31 cellular contexts compared by ENCODE assay signal in the genomic region with DNA sequence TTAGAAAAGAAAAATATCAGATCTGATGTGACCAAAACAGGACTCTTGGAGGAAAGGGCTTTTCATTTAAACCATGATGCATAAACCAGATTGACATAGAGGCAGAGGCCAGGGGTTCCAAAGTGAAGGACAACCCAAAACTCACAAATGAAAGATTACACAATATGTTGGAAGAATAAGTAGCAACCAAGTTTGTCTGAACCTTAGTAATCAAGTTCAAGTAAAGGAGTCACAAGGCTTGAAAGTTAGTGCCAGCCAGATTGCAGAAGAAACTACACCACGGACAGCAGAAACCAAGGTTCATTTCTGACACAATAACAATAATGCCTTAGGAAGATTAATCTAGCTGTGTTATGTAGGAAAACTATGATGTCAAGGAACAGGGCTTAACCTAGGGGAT.
"Had no signal": no experiment of that assay in that cellular context is flagged by ENCODE, and none has a peak within 500 bp of the region (broad histone marks: within the 10 kb centered on the region; RNA-seq: fewer than 3 reads in every experiment).

No MANE protein-coding gene starts in this region.

- H3K9me3 Mint-ChIP-seq: naive thymus-derived CD8-positive, alpha-beta T cell; nephron; neural progenitor cell; stimulated activated effector memory CD8-positive, alpha-beta T cell treated with anti-CD3 and anti-CD28 coated beads, Interleukin-12 subunit alpha, Interleukin-12 subunit beta, amount 100 ng/mL, for 72 hours; stimulated activated naive B cell treated with anti-CD40 and anti-IgM and Interleukin-4, amounts not matched to agents 10 μg/mL and 1 μg/mL and 100 μg/mL, for 72 hours; stimulated activated naive CD8-positive, alpha-beta T cell treated with anti-CD3 and anti-CD28 coated beads, Interleukin-15, Interleukin-2, amounts not matched to agents 100 ng/mL and 50 ng/mL, for 24 hours had no signal

- H3K9me3 ChIP-seq: ovary, right atrium auricular region, right lobe of liver, spleen, stomach, thoracic aorta, thyroid gland, tibial nerve, upper lobe of left lung, vagina had no signal

- H3K79me2 ChIP-seq: parathyroid adenoma had no signal

- H3K27ac ChIP-seq: neural progenitor cell, ovary, parathyroid adenoma, right atrium auricular region, right lobe of liver, skin epidermis, spleen, stomach, thoracic aorta, thyroid gland, tibial nerve, upper lobe of left lung, vagina had no signal

- H3K4me1 Mint-ChIP-seq: naive B cell; naive thymus-derived CD8-positive, alpha-beta T cell; nephron; stimulated activated effector memory CD8-positive, alpha-beta T cell treated with anti-CD3 and anti-CD28 coated beads, Interleukin-12 subunit alpha, Interleukin-12 subunit beta, amount 100 ng/mL, for 72 hours; stimulated activated naive B cell treated with anti-CD40 and anti-IgM and Interleukin-4, amounts not matched to agents 10 μg/mL and 1 μg/mL and 100 μg/mL, for 72 hours had no signal

- H3K4me3 ChIP-seq: neural progenitor cell, ovary, right atrium auricular region, right lobe of liver, skin epidermis, smooth muscle cell, spleen, stomach, thoracic aorta, thyroid gland, tibial nerve, upper lobe of left lung, vagina had no signal

- H3K9ac ChIP-seq: neural progenitor cell, parathyroid adenoma had no signal

- DNase-seq: naive B cell; naive thymus-derived CD8-positive, alpha-beta T cell; occipital lobe; ovary; posterior cingulate gyrus; retina; right lobe of liver; spleen; stimulated activated CD4-positive, alpha-beta T cell treated with anti-CD3 and anti-CD28 coated beads, Interleukin-12 subunit alpha, Interleukin-12 subunit beta, amount 100 ng/mL, for 4 hours; stimulated activated CD4-positive, alpha-beta T cell treated with anti-CD3 and anti-CD28 coated beads, Interleukin-1b, Interleukin-23, amount 100 ng/mL, for 48 hours; stimulated activated CD4-positive, alpha-beta T cell treated with anti-CD3 and anti-CD28 coated beads, Interleukin-2, amount 100 ng/mL, for 48 hours; stimulated activated CD4-positive, alpha-beta T cell treated with anti-CD3 and anti-CD28 coated beads, Interleukin-4, amount 100 ng/mL, for 24 hours; stimulated activated naive B cell treated with anti-CD40 and anti-IgM and Interleukin-4, amounts not matched to agents 10 μg/mL and 1 μg/mL and 100 μg/mL, for 72 hours; stimulated activated naive CD4-positive, alpha-beta T cell treated with Interleukin-2 at 50 U/mL for 16 hours; stomach; thyroid gland; trophoblast cell; upper lobe of left lung had no signal

- H3K27me3 ChIP-seq: neural progenitor cell, ovary, right atrium auricular region, right lobe of liver, spleen, stomach, thyroid gland, tibial nerve, upper lobe of left lung, vagina had no signal

- H3K4me3 Mint-ChIP-seq: naive B cell; naive thymus-derived CD8-positive, alpha-beta T cell; nephron; neural progenitor cell; stimulated activated effector memory CD8-positive, alpha-beta T cell treated with anti-CD3 and anti-CD28 coated beads, Interleukin-12 subunit alpha, Interleukin-12 subunit beta, amount 100 ng/mL, for 72 hours; stimulated activated naive B cell treated with anti-CD40 and anti-IgM and Interleukin-4, amounts not matched to agents 10 μg/mL and 1 μg/mL and 100 μg/mL, for 72 hours; stimulated activated naive CD8-positive, alpha-beta T cell treated with anti-CD3 and anti-CD28 coated beads, Interleukin-15, Interleukin-2, amounts not matched to agents 100 ng/mL and 50 ng/mL, for 24 hours had no signal

- FAIRE-seq: urothelium cell line had no signal

- H3K27ac Mint-ChIP-seq: naive B cell; naive thymus-derived CD8-positive, alpha-beta T cell; nephron; neural progenitor cell; progenitor cell of endocrine pancreas; stimulated activated effector memory CD8-positive, alpha-beta T cell treated with anti-CD3 and anti-CD28 coated beads, Interleukin-12 subunit alpha, Interleukin-12 subunit beta, amount 100 ng/mL, for 72 hours; stimulated activated naive B cell treated with anti-CD40 and anti-IgM and Interleukin-4, amounts not matched to agents 10 μg/mL and 1 μg/mL and 100 μg/mL, for 72 hours; stimulated activated naive CD8-positive, alpha-beta T cell treated with anti-CD3 and anti-CD28 coated beads, Interleukin-15, Interleukin-2, amounts not matched to agents 100 ng/mL and 50 ng/mL, for 24 hours had no signal

- H3K27me3 Mint-ChIP-seq: naive B cell; progenitor cell of endocrine pancreas; stimulated activated naive B cell treated with anti-CD40 and anti-IgM and Interleukin-4, amounts not matched to agents 10 μg/mL and 1 μg/mL and 100 μg/mL, for 72 hours had no signal

- H3K36me3 Mint-ChIP-seq: naive B cell; naive thymus-derived CD8-positive, alpha-beta T cell; neural progenitor cell; stimulated activated effector memory CD8-positive, alpha-beta T cell treated with anti-CD3 and anti-CD28 coated beads, Interleukin-12 subunit alpha, Interleukin-12 subunit beta, amount 100 ng/mL, for 72 hours; stimulated activated naive B cell treated with anti-CD40 and anti-IgM and Interleukin-4, amounts not matched to agents 10 μg/mL and 1 μg/mL and 100 μg/mL, for 72 hours had no signal

- H3K4me1 ChIP-seq: parathyroid adenoma, right atrium auricular region, right lobe of liver, spleen, stomach, thyroid gland, tibial nerve, upper lobe of left lung, vagina had no signal

- H3K4me2 ChIP-seq: neural progenitor cell, smooth muscle cell had no signal

- H2AFZ ChIP-seq: neural progenitor cell, parathyroid adenoma had no signal

- H3K36me3 ChIP-seq: neural progenitor cell, ovary, right atrium auricular region, right lobe of liver, spleen, stomach, thoracic aorta, thyroid gland, tibial nerve, upper lobe of left lung, vagina had no signal

- ATAC-seq: naive thymus-derived CD8-positive, alpha-beta T cell; stimulated activated effector memory CD8-positive, alpha-beta T cell treated with anti-CD3 and anti-CD28 coated beads, Interleukin-12 subunit alpha, Interleukin-12 subunit beta, amount 100 ng/mL, for 72 hours; stimulated activated naive B cell treated with anti-CD40 and anti-IgM and Interleukin-4, amounts not matched to agents 10 μg/mL and 1 μg/mL and 100 μg/mL, for 72 hours had no signal
